1 cellular context compared by ENCODE assay signal in the genomic region with DNA sequence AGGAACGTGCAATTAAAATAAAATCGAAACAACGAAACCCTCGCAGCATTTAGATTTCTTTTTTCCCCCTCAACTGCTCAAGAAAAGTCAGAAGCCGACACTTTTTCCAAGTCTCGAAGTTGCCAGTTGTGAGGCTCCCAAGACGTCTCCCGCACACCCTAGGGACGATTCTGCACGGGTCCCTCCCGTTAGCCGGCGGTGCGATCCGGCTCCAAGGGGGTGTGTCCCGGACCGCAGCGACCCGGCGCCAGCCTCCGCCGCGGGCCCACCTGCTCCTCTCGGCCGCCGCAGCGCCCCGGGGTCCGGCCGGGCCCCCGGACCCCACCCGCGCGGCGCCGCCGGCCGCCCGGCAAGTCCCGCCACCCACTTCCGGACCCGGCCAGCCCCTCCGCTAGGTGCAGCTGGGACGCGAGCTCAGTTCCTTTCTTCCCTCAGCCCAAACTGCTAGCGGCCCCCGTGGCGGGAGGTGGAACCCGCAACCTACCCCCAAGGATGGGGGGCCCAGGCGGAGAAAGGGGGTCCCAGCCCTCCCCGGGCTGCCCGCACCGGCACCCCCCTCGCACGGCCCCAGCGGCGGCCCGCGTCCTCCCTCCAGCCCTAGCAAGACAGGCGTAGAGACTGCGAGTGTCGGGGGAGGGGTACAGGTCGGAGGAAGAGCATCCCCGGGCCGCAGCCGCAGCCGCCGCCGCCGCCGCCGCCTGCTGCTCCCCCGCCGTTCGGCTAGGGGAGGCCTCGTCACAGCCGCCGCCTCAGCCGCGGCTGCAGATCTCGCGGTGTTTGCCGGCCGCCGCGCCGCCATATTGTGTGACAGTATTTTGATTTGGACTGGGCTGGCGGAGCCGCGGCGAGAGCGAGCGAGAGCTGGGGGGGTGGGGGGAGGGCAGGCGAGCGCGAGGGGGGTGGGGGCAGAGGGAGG.
TF ChIP-seq lines count a peak whose summit lies in the region.

No MANE protein-coding gene starts in this region.

TF ChIP-seq in HepG2, 621 proteins besides CTCF, POLR2A, EP300 and RAD21 (continued from another document and continues in another):
- TF ChIP-seq, protein P1, sequence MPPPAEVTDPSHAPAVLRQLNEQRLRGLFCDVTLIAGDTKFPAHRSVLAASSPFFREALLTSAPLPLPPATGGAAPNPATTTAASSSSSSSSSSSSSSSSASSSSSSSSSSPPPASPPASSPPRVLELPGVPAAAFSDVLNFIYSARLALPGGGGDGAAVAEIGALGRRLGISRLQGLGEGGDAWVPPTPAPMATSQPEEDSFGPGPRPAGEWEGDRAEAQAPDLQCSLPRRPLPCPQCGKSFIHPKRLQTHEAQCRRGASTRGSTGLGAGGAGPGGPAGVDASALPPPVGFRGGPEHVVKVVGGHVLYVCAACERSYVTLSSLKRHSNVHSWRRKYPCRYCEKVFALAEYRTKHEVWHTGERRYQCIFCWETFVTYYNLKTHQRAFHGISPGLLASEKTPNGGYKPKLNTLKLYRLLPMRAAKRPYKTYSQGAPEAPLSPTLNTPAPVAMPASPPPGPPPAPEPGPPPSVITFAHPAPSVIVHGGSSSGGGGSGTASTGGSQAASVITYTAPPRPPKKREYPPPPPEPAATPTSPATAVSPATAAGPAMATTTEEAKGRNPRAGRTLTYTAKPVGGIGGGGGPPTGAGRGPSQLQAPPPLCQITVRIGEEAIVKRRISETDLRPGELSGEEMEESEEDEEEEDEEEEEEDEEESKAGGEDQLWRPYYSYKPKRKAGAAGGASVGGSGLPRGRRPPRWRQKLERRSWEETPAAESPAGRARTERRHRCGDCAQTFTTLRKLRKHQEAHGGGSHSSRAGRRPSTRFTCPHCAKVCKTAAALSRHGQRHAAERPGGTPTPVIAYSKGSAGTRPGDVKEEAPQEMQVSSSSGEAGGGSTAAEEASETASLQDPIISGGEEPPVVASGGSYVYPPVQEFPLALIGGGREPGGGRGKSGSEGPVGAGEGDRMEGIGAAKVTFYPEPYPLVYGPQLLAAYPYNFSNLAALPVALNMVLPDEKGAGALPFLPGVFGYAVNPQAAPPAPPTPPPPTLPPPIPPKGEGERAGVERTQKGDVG (CRISPR knock-in tag; IDR thresholded peaks at IDR 0.05; ENCODE audit: borderline replicate concordance) = 0 out of 2 replicates have a peak, but pooled peaks have one; percentile 35
- no peak for TF ChIP-seq ATF7 (IDR thresholded peaks at IDR 0.05)
- peak; percentile 31; the same call in 1 of the 2 replicates for TF ChIP-seq ATF7 (CRISPR knock-in tag; IDR thresholded peaks at IDR 0.05)
- TF ChIP-seq PHF21A (CRISPR knock-in tag; IDR thresholded peaks at IDR 0.05) = peak; percentile 55; the same call in 1 of the 2 replicates
- TF ChIP-seq CREB1 (IDR thresholded peaks at IDR 0.05) = peak; percentile 63; the same call in 1 of the 2 replicates
- TF ChIP-seq CREB1 (CRISPR knock-in tag; IDR thresholded peaks at IDR 0.05) = no peak
- TF ChIP-seq KLF11 (CRISPR knock-in tag; IDR thresholded peaks at IDR 0.05) = no peak
- TF ChIP-seq, protein P2, sequence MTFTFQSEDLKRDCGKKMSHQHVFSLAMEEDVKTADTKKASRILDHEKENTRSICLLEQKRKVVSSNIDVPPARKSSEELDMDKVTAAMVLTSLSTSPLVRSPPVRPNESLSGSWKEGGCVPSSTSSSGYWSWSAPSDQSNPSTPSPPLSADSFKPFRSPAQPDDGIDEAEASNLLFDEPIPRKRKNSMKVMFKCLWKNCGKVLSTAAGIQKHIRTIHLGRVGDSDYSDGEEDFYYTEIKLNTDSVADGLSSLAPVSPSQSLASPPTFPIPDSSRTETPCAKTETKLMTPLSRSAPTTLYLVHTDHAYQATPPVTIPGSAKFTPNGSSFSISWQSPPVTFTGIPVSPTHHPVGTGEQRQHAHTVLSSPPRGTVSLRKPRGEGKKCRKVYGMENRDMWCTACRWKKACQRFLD (CRISPR knock-in tag; IDR thresholded peaks at IDR 0.05; ENCODE audit: borderline replicate concordance) = no peak
- peak; percentile 70; the same call in 1 of the 2 replicates for TF ChIP-seq ZNF333 (CRISPR knock-in tag; IDR thresholded peaks at IDR 0.05; ENCODE audit: borderline replicate concordance)
- TF ChIP-seq, protein P3, sequence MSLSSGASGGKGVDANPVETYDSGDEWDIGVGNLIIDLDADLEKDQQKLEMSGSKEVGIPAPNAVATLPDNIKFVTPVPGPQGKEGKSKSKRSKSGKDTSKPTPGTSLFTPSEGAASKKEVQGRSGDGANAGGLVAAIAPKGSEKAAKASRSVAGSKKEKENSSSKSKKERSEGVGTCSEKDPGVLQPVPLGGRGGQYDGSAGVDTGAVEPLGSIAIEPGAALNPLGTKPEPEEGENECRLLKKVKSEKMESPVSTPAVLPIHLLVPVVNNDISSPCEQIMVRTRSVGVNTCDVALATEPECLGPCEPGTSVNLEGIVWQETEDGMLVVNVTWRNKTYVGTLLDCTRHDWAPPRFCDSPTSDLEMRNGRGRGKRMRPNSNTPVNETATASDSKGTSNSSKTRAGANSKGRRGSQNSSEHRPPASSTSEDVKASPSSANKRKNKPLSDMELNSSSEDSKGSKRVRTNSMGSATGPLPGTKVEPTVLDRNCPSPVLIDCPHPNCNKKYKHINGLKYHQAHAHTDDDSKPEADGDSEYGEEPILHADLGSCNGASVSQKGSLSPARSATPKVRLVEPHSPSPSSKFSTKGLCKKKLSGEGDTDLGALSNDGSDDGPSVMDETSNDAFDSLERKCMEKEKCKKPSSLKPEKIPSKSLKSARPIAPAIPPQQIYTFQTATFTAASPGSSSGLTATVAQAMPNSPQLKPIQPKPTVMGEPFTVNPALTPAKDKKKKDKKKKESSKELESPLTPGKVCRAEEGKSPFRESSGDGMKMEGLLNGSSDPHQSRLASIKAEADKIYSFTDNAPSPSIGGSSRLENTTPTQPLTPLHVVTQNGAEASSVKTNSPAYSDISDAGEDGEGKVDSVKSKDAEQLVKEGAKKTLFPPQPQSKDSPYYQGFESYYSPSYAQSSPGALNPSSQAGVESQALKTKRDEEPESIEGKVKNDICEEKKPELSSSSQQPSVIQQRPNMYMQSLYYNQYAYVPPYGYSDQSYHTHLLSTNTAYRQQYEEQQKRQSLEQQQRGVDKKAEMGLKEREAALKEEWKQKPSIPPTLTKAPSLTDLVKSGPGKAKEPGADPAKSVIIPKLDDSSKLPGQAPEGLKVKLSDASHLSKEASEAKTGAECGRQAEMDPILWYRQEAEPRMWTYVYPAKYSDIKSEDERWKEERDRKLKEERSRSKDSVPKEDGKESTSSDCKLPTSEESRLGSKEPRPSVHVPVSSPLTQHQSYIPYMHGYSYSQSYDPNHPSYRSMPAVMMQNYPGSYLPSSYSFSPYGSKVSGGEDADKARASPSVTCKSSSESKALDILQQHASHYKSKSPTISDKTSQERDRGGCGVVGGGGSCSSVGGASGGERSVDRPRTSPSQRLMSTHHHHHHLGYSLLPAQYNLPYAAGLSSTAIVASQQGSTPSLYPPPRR (CRISPR knock-in tag; IDR thresholded peaks at IDR 0.05; ENCODE audit: borderline replicate concordance) = peak; percentile 67; the same call in 1 of the 2 replicates
- TF ChIP-seq, protein P4, sequence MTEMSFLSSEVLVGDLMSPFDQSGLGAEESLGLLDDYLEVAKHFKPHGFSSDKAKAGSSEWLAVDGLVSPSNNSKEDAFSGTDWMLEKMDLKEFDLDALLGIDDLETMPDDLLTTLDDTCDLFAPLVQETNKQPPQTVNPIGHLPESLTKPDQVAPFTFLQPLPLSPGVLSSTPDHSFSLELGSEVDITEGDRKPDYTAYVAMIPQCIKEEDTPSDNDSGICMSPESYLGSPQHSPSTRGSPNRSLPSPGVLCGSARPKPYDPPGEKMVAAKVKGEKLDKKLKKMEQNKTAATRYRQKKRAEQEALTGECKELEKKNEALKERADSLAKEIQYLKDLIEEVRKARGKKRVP (CRISPR knock-in tag; IDR thresholded peaks at IDR 0.05) = peak in 1 of 2 experiments; percentile 27; a peak in 1 of 4 replicates
- no peak for TF ChIP-seq SUZ12 (IDR thresholded peaks at IDR 0.05; ENCODE audit: low read depth, low read length)
- TF ChIP-seq SOX13 (IDR thresholded peaks at IDR 0.05) = no peak
- peak in 1 of 2 experiments; percentile 26; a peak in 1 of 4 replicates for TF ChIP-seq SOX13 (CRISPR knock-in tag; conservative IDR thresholded peaks at IDR 0.05 in 1 of 2, IDR thresholded peaks at IDR 0.05 in 1 of 2)
- TF ChIP-seq FOXA1 (IDR thresholded peaks at IDR 0.05) = no peak
- 0 out of 2 replicates have a peak, but pooled peaks have one; percentile 21 for TF ChIP-seq FOXA1 (CRISPR knock-in tag; IDR thresholded peaks at IDR 0.05)
- no peak; the same call in 1 of the 2 replicates for TF ChIP-seq ZSCAN20 (CRISPR knock-in tag; IDR thresholded peaks at IDR 0.05; ENCODE audit: borderline replicate concordance)
- TF ChIP-seq, protein P5, sequence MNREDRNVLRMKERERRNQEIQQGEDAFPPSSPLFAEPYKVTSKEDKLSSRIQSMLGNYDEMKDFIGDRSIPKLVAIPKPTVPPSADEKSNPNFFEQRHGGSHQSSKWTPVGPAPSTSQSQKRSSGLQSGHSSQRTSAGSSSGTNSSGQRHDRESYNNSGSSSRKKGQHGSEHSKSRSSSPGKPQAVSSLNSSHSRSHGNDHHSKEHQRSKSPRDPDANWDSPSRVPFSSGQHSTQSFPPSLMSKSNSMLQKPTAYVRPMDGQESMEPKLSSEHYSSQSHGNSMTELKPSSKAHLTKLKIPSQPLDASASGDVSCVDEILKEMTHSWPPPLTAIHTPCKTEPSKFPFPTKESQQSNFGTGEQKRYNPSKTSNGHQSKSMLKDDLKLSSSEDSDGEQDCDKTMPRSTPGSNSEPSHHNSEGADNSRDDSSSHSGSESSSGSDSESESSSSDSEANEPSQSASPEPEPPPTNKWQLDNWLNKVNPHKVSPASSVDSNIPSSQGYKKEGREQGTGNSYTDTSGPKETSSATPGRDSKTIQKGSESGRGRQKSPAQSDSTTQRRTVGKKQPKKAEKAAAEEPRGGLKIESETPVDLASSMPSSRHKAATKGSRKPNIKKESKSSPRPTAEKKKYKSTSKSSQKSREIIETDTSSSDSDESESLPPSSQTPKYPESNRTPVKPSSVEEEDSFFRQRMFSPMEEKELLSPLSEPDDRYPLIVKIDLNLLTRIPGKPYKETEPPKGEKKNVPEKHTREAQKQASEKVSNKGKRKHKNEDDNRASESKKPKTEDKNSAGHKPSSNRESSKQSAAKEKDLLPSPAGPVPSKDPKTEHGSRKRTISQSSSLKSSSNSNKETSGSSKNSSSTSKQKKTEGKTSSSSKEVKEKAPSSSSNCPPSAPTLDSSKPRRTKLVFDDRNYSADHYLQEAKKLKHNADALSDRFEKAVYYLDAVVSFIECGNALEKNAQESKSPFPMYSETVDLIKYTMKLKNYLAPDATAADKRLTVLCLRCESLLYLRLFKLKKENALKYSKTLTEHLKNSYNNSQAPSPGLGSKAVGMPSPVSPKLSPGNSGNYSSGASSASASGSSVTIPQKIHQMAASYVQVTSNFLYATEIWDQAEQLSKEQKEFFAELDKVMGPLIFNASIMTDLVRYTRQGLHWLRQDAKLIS (CRISPR knock-in tag; IDR thresholded peaks at IDR 0.05) = 0 out of 2 replicates have a peak, but pooled peaks have one; percentile 29
- peak; percentile 25; the same call in 1 of the 2 replicates for TF ChIP-seq SIN3A (IDR thresholded peaks at IDR 0.05; ENCODE audit: borderline replicate concordance, low read depth, low read length)
- peak; percentile 80 for TF ChIP-seq SALL1 (CRISPR knock-in tag; IDR thresholded peaks at IDR 0.05)
- TF ChIP-seq ZIK1 (CRISPR knock-in tag; IDR thresholded peaks at IDR 0.05; ENCODE audit: borderline replicate concordance, low read depth) = peak; percentile 47; the same call in 1 of the 2 replicates
- peak; percentile 76 for TF ChIP-seq THAP11 (CRISPR knock-in tag; IDR thresholded peaks at IDR 0.05)
- TF ChIP-seq ZNF251 (CRISPR knock-in tag; IDR thresholded peaks at IDR 0.05) = no peak
- TF ChIP-seq, protein P6, sequence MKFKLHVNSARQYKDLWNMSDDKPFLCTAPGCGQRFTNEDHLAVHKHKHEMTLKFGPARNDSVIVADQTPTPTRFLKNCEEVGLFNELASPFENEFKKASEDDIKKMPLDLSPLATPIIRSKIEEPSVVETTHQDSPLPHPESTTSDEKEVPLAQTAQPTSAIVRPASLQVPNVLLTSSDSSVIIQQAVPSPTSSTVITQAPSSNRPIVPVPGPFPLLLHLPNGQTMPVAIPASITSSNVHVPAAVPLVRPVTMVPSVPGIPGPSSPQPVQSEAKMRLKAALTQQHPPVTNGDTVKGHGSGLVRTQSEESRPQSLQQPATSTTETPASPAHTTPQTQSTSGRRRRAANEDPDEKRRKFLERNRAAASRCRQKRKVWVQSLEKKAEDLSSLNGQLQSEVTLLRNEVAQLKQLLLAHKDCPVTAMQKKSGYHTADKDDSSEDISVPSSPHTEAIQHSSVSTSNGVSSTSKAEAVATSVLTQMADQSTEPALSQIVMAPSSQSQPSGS (CRISPR knock-in tag; IDR thresholded peaks at IDR 0.05) = 0 out of 2 replicates have a peak, but pooled peaks have one; percentile 6
- peak; percentile 45 for TF ChIP-seq GABPA (IDR thresholded peaks at IDR 0.05; ENCODE audit: low read depth, low read length)
- TF ChIP-seq GABPA (CRISPR knock-in tag; IDR thresholded peaks at IDR 0.05; ENCODE audit: low read depth) = peak; percentile 32; the same call in 1 of the 2 replicates
- peak; percentile 91 for TF ChIP-seq SKI (IDR thresholded peaks at IDR 0.05; ENCODE audit: partially characterized antibody)
- TF ChIP-seq, protein P7, sequence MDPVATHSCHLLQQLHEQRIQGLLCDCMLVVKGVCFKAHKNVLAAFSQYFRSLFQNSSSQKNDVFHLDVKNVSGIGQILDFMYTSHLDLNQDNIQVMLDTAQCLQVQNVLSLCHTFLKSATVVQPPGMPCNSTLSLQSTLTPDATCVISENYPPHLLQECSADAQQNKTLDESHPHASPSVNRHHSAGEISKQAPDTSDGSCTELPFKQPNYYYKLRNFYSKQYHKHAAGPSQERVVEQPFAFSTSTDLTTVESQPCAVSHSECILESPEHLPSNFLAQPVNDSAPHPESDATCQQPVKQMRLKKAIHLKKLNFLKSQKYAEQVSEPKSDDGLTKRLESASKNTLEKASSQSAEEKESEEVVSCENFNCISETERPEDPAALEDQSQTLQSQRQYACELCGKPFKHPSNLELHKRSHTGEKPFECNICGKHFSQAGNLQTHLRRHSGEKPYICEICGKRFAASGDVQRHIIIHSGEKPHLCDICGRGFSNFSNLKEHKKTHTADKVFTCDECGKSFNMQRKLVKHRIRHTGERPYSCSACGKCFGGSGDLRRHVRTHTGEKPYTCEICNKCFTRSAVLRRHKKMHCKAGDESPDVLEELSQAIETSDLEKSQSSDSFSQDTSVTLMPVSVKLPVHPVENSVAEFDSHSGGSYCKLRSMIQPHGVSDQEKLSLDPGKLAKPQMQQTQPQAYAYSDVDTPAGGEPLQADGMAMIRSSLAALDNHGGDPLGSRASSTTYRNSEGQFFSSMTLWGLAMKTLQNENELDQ (CRISPR knock-in tag; IDR thresholded peaks at IDR 0.05; ENCODE audit: borderline replicate concordance) = no peak
- TF ChIP-seq HNF4A (CRISPR knock-in tag; IDR thresholded peaks at IDR 0.05) = no peak
- TF ChIP-seq SNAI1 (CRISPR knock-in tag; IDR thresholded peaks at IDR 0.05; ENCODE audit: borderline replicate concordance) = 0 out of 2 replicates have a peak, but pooled peaks have one; percentile 32
- TF ChIP-seq, protein P8, sequence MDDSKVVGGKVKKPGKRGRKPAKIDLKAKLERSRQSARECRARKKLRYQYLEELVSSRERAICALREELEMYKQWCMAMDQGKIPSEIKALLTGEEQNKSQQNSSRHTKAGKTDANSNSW (CRISPR knock-in tag; IDR thresholded peaks at IDR 0.05; ENCODE audit: borderline replicate concordance) = peak; percentile 84; the same call in 1 of the 2 replicates
- no peak for TF ChIP-seq ZNF660 (CRISPR knock-in tag; IDR thresholded peaks at IDR 0.05; ENCODE audit: borderline replicate concordance, low read depth)
